In the genomic region with DNA sequence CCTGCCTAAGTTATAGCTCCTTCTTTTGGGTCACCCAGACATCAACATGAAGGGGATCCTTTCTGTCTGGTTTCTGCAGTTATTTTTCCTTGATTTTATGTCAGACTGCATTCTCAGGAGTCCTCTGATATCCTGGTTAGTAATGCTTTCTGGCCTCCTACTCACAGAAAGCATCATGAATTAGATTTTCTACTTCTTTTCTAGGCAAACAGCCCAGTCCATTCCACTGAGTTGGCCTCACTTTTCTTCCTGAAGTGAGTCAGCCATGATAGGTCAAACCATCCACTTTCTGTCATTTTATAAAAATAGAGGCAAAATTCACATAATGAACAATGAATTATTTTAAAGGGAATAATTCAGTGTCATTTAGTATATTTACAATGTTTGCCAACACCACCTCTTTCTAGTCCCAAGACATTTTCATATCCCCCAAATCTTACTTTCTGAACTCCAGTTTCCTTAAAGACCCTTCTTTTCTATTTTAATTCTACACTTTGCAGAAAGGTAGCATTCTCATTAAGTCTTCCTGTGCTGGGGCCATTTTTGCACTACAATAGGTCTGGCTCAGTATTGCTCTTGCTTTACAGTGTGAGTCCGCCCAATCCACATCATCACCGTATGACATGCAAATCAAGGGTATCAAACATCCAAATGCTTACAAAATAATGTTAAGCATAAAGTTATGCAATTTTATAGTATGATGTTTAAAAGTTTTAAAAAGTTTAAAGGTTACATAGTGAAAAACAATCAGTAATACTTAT, we compare ENCODE assay signal across 26 cellular contexts.
DNase-seq lines count a peak whose midpoint lies in the region; ATAC-seq and TF ChIP-seq lines count a peak whose summit lies in the region.
"Had no signal": no experiment of that assay in that cellular context is flagged by ENCODE, and none has a peak within 500 bp of the region (broad histone marks: within the 10 kb centered on the region; RNA-seq: fewer than 3 reads in every experiment).

No MANE protein-coding gene starts in this region.

- H3K9me3 ChIP-seq in IMR-90 (ENCODE audit: control insufficient read depth, insufficient read depth, low read length) = no peaks in the 10 kb centered on the region
- H3K9me3 ChIP-seq in iPS-20b (ENCODE audit: insufficient read depth, low read depth, low read length) = peaks cover 17% of the 10 kb centered on the region
- no peaks in the 10 kb centered on the region for H3K9me3 ChIP-seq in neuronal stem cell (replicated peaks in 1 of 2; ENCODE audit: control insufficient read depth in 2 of 2, insufficient read depth in 1 of 2, low read depth in 1 of 2, low read length in 2 of 2)
- H3K9me3 ChIP-seq: BE2C had no signal

- H3K4me2 ChIP-seq in IMR-90 (ENCODE audit: low read depth, low read length) (no peak overlapping the region), neuronal stem cell (ENCODE audit: insufficient read depth, low read length, poor library complexity, severe bottlenecking) (no peak overlapping the region)
- H3K4me2 ChIP-seq: KMS-11, smooth muscle cell had no signal

- H3K56ac ChIP-seq in IMR-90 (ENCODE audit: extremely low read depth, insufficient read depth, low read length) = no peak overlapping the region

- H3K4ac ChIP-seq in IMR-90 (ENCODE audit: low read depth, low read length) (no peak overlapping the region), neuronal stem cell (ENCODE audit: low read length) (no peak overlapping the region)

- no peaks in the 10 kb centered on the region for H3K4me1 ChIP-seq in IMR-90 (ENCODE audit: control insufficient read depth, insufficient read depth, low read length)
- peaks cover 18% of the 10 kb centered on the region for H3K4me1 ChIP-seq in iPS-20b (ENCODE audit: insufficient read depth, low read length)
- no peaks in the 10 kb centered on the region for H3K4me1 ChIP-seq in neuronal stem cell (ENCODE audit: control insufficient read depth in 2 of 2, insufficient read depth in 1 of 2, low read depth in 1 of 2, low read length in 2 of 2)
- H3K4me1 ChIP-seq: lower lobe of right lung, transverse colon had no signal

- TF ChIP-seq POLR2A in IMR-90 (IDR thresholded peaks at IDR 0.05; ENCODE audit: low read depth, low read length) = no peak

- no peak overlapping the region for H3K14ac ChIP-seq in IMR-90 (replicated peaks; ENCODE audit: low read depth, low read length)
- H3K14ac ChIP-seq in neuronal stem cell (ENCODE audit: low read length) = no peak overlapping the region

- H4K8ac ChIP-seq in IMR-90 (ENCODE audit: low read depth in 2 of 2, low read length in 2 of 2) (no peak overlapping the region), neuronal stem cell (ENCODE audit: low read depth, low read length) (no peak overlapping the region)

- H3K9me1 ChIP-seq in IMR-90 (ENCODE audit: insufficient read depth, low read length) = no peaks in the 10 kb centered on the region

- H3K27me3 ChIP-seq in IMR-90 (ENCODE audit: control insufficient read depth, insufficient read depth, low read length) (no peaks in the 10 kb centered on the region), iPS-20b (ENCODE audit: insufficient read depth, low read length) (no peaks in the 10 kb centered on the region), neuronal stem cell (ENCODE audit: control insufficient read depth in 3 of 3, insufficient read depth in 3 of 3, low read depth in 1 of 3, low read length in 3 of 3) (no peaks in the 10 kb centered on the region)
- H3K27me3 ChIP-seq: BE2C, transverse colon had no signal

- no peak overlapping the region for H4K5ac ChIP-seq in IMR-90 (ENCODE audit: low read depth, low read length)

- in situ Hi-C loops in IMR-90 (cut with MboI; ENCODE audit: low sequenced_read_pairs) = no loop called here
- in situ Hi-C loops in astrocyte of the spinal cord (cut with HindIII; ENCODE audit: low sequenced_read_pairs) = no loop called here

- CTCF ChIA-PET in IMR-90 (lab: Yijun Ruan, JAX) = no interaction called here

- TF ChIP-seq CTCF in AG10803 (conservative IDR thresholded peaks at IDR 0.05; ENCODE audit: low read length) (no peak), IMR-90 (conservative IDR thresholded peaks at IDR 0.05; ENCODE audit: low read depth, low read length) (no peak), astrocyte of the spinal cord (IDR thresholded peaks at IDR 0.05; ENCODE audit: low read depth, low read length) (no peak)

- H2AK9ac ChIP-seq in IMR-90 (replicated peaks; ENCODE audit: low read depth, low read length, poor library complexity) = no peak overlapping the region

- H3K27ac ChIP-seq in IMR-90 (ENCODE audit: insufficient read depth, low read length) (no peak overlapping the region), iPS-20b (ENCODE audit: low read length) (no peak overlapping the region), neuronal stem cell (replicated peaks; ENCODE audit: low read length) (no peak overlapping the region)
- H3K27ac ChIP-seq: KMS-11, lower lobe of right lung, transverse colon had no signal

- H3K18ac ChIP-seq in IMR-90 (ENCODE audit: low read depth, low read length) (no peak overlapping the region), neuronal stem cell (ENCODE audit: low read length) (no peak overlapping the region)

- WGBS in IMR-90 (ENCODE audit: extremely low coverage in 2 of 2, insufficient read length in 1 of 2), 2 experiments = no CpG with 5 or more reads among the region's 2 CpGs
- WGBS in neuronal stem cell (ENCODE audit: extremely low coverage in 2 of 2, insufficient read length in 2 of 2, insufficient replicate concordance in 1 of 2), 2 donors = no CpG with 5 or more reads among the region's 2 CpGs

- H2AFZ ChIP-seq in IMR-90 (replicated peaks; ENCODE audit: low read length, poor library complexity) (no peak overlapping the region), neuronal stem cell (ENCODE audit: low read length) (no peak overlapping the region)

- no peaks in the 10 kb centered on the region for H3K79me1 ChIP-seq in IMR-90 (ENCODE audit: low read depth in 1 of 2, low read length in 2 of 2)
- no peaks in the 10 kb centered on the region for H3K79me1 ChIP-seq in neuronal stem cell (ENCODE audit: low read depth, low read length)

- H2BK15ac ChIP-seq in IMR-90 (ENCODE audit: low read depth, low read length) (no peak overlapping the region), neuronal stem cell (ENCODE audit: low read length) (no peak overlapping the region)

- no TSS peak for BruUV-seq in IMR-90 (replicated peaks; lab: Mats Ljungman, UMichigan)

- no peak overlapping the region for H2BK20ac ChIP-seq in IMR-90 (ENCODE audit: low read depth, low read length)

- H3K36me3 ChIP-seq in IMR-90 (ENCODE audit: control insufficient read depth, insufficient read depth, low read length) (no peaks in the 10 kb centered on the region), iPS-20b (ENCODE audit: insufficient read depth, low read depth, low read length) (no peaks in the 10 kb centered on the region), neuronal stem cell (replicated peaks in 1 of 2; ENCODE audit: control insufficient read depth in 2 of 2, insufficient read depth in 2 of 2, low read length in 2 of 2) (no peaks in the 10 kb centered on the region)
- H3K36me3 ChIP-seq: lower lobe of right lung, transverse colon had no signal

- TF ChIP-seq RAD21 in IMR-90 (IDR thresholded peaks at IDR 0.05; ENCODE audit: low read length) = no peak

- H4K20me1 ChIP-seq in IMR-90 (ENCODE audit: insufficient read depth, low read length) = no peaks in the 10 kb centered on the region

- H3K23ac ChIP-seq in IMR-90 (ENCODE audit: low read depth, low read length) = no peak overlapping the region
- no peak overlapping the region for H3K23ac ChIP-seq in neuronal stem cell (ENCODE audit: low read depth, low read length, poor library complexity)

- H3K9ac ChIP-seq in IMR-90 (ENCODE audit: low read depth, low read length) (no peak overlapping the region), iPS-20b (ENCODE audit: low read depth, low read length) (peak overlapping the region; percentile 28; the same call in 1 of the 2 replicates), neuronal stem cell (ENCODE audit: low read depth, low read length, poor library complexity) (no peak overlapping the region)
- H3K9ac ChIP-seq: KMS-11 had no signal

- H2BK5ac ChIP-seq in IMR-90 (ENCODE audit: low read depth, low read length, poor library complexity, severe bottlenecking) (no peak overlapping the region), neuronal stem cell (ENCODE audit: low read length) (no peak overlapping the region)

- peak; percentile 41 for DNase-seq in AG10803 (ENCODE audit: low read depth)
- peak; percentile 10 for DNase-seq in IMR-90
- DNase-seq in astrocyte of the spinal cord (ENCODE audit: low read depth, low spot score) = peak; percentile 1
- DNase-seq in T-helper 1 cell = no peak
- no peak for DNase-seq in activated CD4-positive, CD25-positive, alpha-beta regulatory T cell treated with anti-CD3 and anti-CD28 coated beads, Interleukin-2, amount 50 U/mL, for 72 hours
- no peak for DNase-seq in NCI-H748 treated with DMSO at 0.1 percent for 48 hours (lab: John Stamatoyannopoulos, UW)
- no peak for DNase-seq in neuronal stem cell (ENCODE audit: low spot score)
- DNase-seq: activated CD4-positive, alpha-beta T cell treated with anti-CD3 and anti-CD28 coated beads, Interleukin-2, amount 10 ng/mL, durations not matched to agents 24 days and 14 days; activated effector memory CD4-positive, alpha-beta T cell treated with anti-CD3 and anti-CD28 coated beads, Interleukin-2, amount 50 U/mL, for 16 hours; activated naive CD8-positive, alpha-beta T cell treated with anti-CD3 and anti-CD28 coated beads, Interleukin-2, amount 10 ng/mL, durations not matched to agents 7 days and 5 days; activated T-cell treated with anti-CD3 and anti-CD28 coated beads, Interleukin-2, amount 50 U/mL, for 1 hour; BE2C; erythroblast; lower lobe of right lung; mucosa of descending colon; NCI-H1436; NCI-H446; NCI-H82; stimulated activated CD4-positive, alpha-beta T cell treated with anti-CD3 and anti-CD28 coated beads, Interleukin-1b, Interleukin-23, amount 100 ng/mL, for 48 hours; transverse colon had no signal

- POLR2A ChIA-PET in IMR-90 (lab: Charles Lee; ENCODE audit: unreplicated experiment) = no interaction called here

- no peak for ATAC-seq in IMR-90 (ENCODE audit: low read depth)
- ATAC-seq: lower lobe of right lung; mucosa of descending colon; natural killer cell treated with Interleukin-12 subunit alpha and Interleukin-12 subunit beta and Interleukin-15 and Interleukin-18, amount 100 ng/mL, for 72 hours; Right ventricle myocardium inferior; SK-N-SH treated with all-trans-retinoic acid at 6 μM for 48 hours had no signal

- no peak overlapping the region for H3K4me3 ChIP-seq in AG10803 (ENCODE audit: low read length)
- H3K4me3 ChIP-seq in IMR-90 (ENCODE audit: insufficient read depth, low read depth, low read length) = no peak overlapping the region
- no peak overlapping the region for H3K4me3 ChIP-seq in astrocyte of the spinal cord (ENCODE audit: low read depth, low read length)
- H3K4me3 ChIP-seq in iPS-20b (ENCODE audit: low read length) = peak overlapping the region; percentile 25; the same call in 1 of the 2 replicates
- H3K4me3 ChIP-seq in neuronal stem cell (ENCODE audit: low read length in 2 of 2) = no peak overlapping the region
- H3K4me3 ChIP-seq: lower lobe of right lung, mucosa of descending colon, smooth muscle cell, transverse colon had no signal

- dilution Hi-C loops in IMR-90 (cut with HindIII; ENCODE audit: low sequenced_read_pairs, unreplicated experiment) = no loop called here

- H2AK5ac ChIP-seq in IMR-90 (ENCODE audit: low read depth, low read length) (no peak overlapping the region), neuronal stem cell (ENCODE audit: low read depth, low read length) (no peak overlapping the region)

- H2BK120ac ChIP-seq in IMR-90 (ENCODE audit: low read depth, low read length) = no peak overlapping the region
- H2BK120ac ChIP-seq in neuronal stem cell (ENCODE audit: low read depth, low read length) = no peak overlapping the region

- no peak overlapping the region for H2BK12ac ChIP-seq in neuronal stem cell (ENCODE audit: low read length)

- H4K91ac ChIP-seq in IMR-90 (ENCODE audit: insufficient read depth, low read depth, low read length) (no peak overlapping the region), neuronal stem cell (ENCODE audit: low read depth, low read length, poor library complexity) (no peak overlapping the region)

- intact Hi-C loops in IMR-90 (cut with micrococcal nuclease) = no loop called here

Comparison
In these comparisons a context has a peak if more than half of its experiments do, and no peak if none do; other contexts are left out.
1. DNase-seq: peak in AG10803 (single experiment), IMR-90 (single experiment) and astrocyte of the spinal cord (single experiment); none in T-helper 1 cell (0 of 5), activated CD4-positive, CD25-positive, alpha-beta regulatory T cell treated with anti-CD3 and anti-CD28 coated beads, Interleukin-2, amount 50 U/mL, for 72 hours (single experiment), NCI-H748 treated with DMSO at 0.1 percent for 48 hours (single experiment) and neuronal stem cell (single experiment).